ENCODE assay signal across 21 cellular contexts in genomic region chr10:19518632-19519031, GRCh38.
A peak's percentile ranks its signal among the peaks of the same experiment; 100 is the strongest.
DNase-seq lines count a peak whose midpoint lies in the region; ATAC-seq and TF ChIP-seq lines count a peak whose summit lies in the region.
"Had no signal": no experiment of that assay in that cellular context is flagged by ENCODE, and none has a peak within 500 bp of the region (broad histone marks: within the 10 kb centered on the region; RNA-seq: fewer than 3 reads in every experiment).

No MANE protein-coding gene starts in this region.

- WGBS in GM23248 (ENCODE audit: low coverage in 1 of 2, low lambda C conversion rate in 2 of 2, missing lambda C conversion rate in 2 of 2), 2 experiments = 23 to 27% methylated on average over 1 of the region's 1 CpG

- no peaks in the 10 kb centered on the region for H3F3A ChIP-seq in GM23248 (ENCODE audit: insufficient read depth)

- CTCF ChIA-PET in A673 (lab: Charles Lee) = no interaction called here

- no TSS peak for BruUV-seq in A673 (replicated peaks; lab: Mats Ljungman, UMichigan)

- H3K27ac ChIP-seq in GM23248 (no peak overlapping the region), A673 (ENCODE audit: low read depth, low read length, poor library complexity, severe bottlenecking) (no peak overlapping the region)
- H3K27ac ChIP-seq: A549, BLaER1 had no signal

- intact Hi-C loops in A673 (cut with micrococcal nuclease; ENCODE audit: unreplicated experiment) = no loop called here

- H3K4me3 ChIP-seq in GM23248 (no peak overlapping the region), fibroblast of mammary gland (ENCODE audit: control insufficient read depth, low read depth, low read length) (no peak overlapping the region), A673 (ENCODE audit: low read depth, low read length, poor library complexity, severe bottlenecking) (no peak overlapping the region)
- H3K4me3 ChIP-seq: A549, BLaER1, HAP-1 had no signal

- DNase-seq in GM23248 = peak; percentile 15
- DNase-seq in HPDE6-E6E7 (ENCODE audit: extremely low spot score) = peak; percentile 1
- peak; percentile 11 for DNase-seq in fibroblast of mammary gland (ENCODE audit: low read depth)
- DNase-seq in A673 (ENCODE audit: low spot score) = no peak
- DNase-seq: Calu3; CD4-positive, alpha-beta memory T cell; DMS53; EL; NCI-H1105 treated with DMSO at 0.1 percent for 48 hours; NCI-H1694; NCI-H510A; NCI-H748 treated with DMSO at 0.1 percent for 48 hours; RPMI8226; SHP77 treated with DMSO at 0.1 percent for 48 hours had no signal

- TF ChIP-seq CTCF in fibroblast of mammary gland (conservative IDR thresholded peaks at IDR 0.05; ENCODE audit: control insufficient read depth, insufficient read depth, low read depth, low read length) (no peak), A673 (conservative IDR thresholded peaks at IDR 0.05; ENCODE audit: low read depth, low read length) (no peak)

- no peaks in the 10 kb centered on the region for H3K9me3 ChIP-seq in GM23248 (ENCODE audit: low read depth)
- peaks cover 6% of the 10 kb centered on the region for H3K9me3 ChIP-seq in A673 (ENCODE audit: low read depth, low read length, poor library complexity, severe bottlenecking)
- H3K9me3 ChIP-seq: A549, HAP-1, SK-N-SH had no signal

- in situ Hi-C loops in GM23248 (cut with MboI) = no loop called here

- no peaks in the 10 kb centered on the region for H3K79me2 ChIP-seq in GM23248 (ENCODE audit: insufficient read depth)

- H4K20me1 ChIP-seq in GM23248 (ENCODE audit: insufficient read depth) = no peaks in the 10 kb centered on the region
- H4K20me1 ChIP-seq: BLaER1 had no signal

- H2AFZ ChIP-seq in GM23248 = no peak overlapping the region

- no peaks in the 10 kb centered on the region for H3K9me2 ChIP-seq in GM23248 (ENCODE audit: insufficient read depth)
- H3K9me2 ChIP-seq: SK-N-SH had no signal

- H3K4me1 ChIP-seq in GM23248 (ENCODE audit: insufficient read depth) (no peaks in the 10 kb centered on the region), A673 (ENCODE audit: insufficient read depth, low read length, poor library complexity, severe bottlenecking) (no peaks in the 10 kb centered on the region)
- H3K4me1 ChIP-seq: A549, BLaER1, HAP-1 had no signal

- H3K4me2 ChIP-seq in GM23248 (ENCODE audit: unreplicated experiment) = no peak overlapping the region
- H3K4me2 ChIP-seq: A549, BLaER1, SK-N-SH had no signal

- no peak overlapping the region for H3K9ac ChIP-seq in GM23248
- H3K9ac ChIP-seq: BLaER1, SK-N-SH had no signal

- H3K27me3 ChIP-seq in GM23248 (replicated peaks; ENCODE audit: insufficient read depth) (no peaks in the 10 kb centered on the region), A673 (replicated peaks; ENCODE audit: insufficient read depth, low read depth, low read length, poor library complexity) (peaks cover 8% of the 10 kb centered on the region)
- H3K27me3 ChIP-seq: BLaER1 had no signal

- POLR2A ChIA-PET in A673 (lab: Charles Lee; ENCODE audit: low non-redundant PET) = interaction anchor here (0.6 kb wide), 1 partner anchor 53 kb away, joined by 4 read pairs; no protein-coding TSS in a partner anchor

- H3K36me3 ChIP-seq in GM23248 (ENCODE audit: low read depth) = no peaks in the 10 kb centered on the region
- H3K36me3 ChIP-seq in A673 (ENCODE audit: insufficient read depth, low read length, poor library complexity, severe bottlenecking) = no peaks in the 10 kb centered on the region
- H3K36me3 ChIP-seq: BLaER1, HAP-1 had no signal

- ATAC-seq in GM18520 (IDR thresholded peaks at IDR 0.05; ENCODE audit: unreplicated experiment) (peak; percentile 52), HG03139 (IDR thresholded peaks at IDR 0.05; ENCODE audit: unreplicated experiment) (no peak), HG03135 (IDR thresholded peaks at IDR 0.05; ENCODE audit: unreplicated experiment) (no peak)
- ATAC-seq: A549 had no signal
